8 cellular contexts compared by ENCODE assay signal in the genomic region with DNA sequence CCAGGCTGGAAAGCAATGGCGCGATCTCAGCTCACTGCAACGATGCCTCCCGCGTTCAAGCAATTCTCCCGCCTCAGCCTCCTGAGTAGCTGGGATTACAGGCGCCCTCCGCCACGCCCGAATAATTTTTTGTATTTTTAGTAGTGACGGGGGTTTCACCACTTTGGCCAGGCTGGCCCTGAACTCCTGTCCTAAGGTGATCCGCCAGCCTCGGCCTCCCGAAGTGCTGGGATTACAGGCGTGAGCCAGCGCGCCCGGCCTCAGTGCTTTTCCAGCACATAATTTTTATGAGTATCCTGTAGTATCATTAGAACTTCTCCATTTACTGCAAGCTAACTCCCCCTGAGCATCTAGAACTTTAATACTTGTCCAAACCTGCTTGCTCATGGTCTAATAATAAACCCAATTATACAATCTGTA. TPM values are rescaled to one million over a fixed set of nuclear protein-coding genes. Genes with fewer than 3 reads are reported as not detected.
DNase-seq lines count a peak whose midpoint lies in the region; ATAC-seq and TF ChIP-seq lines count a peak whose summit lies in the region.

No MANE protein-coding gene starts in this region.

- H3K9ac ChIP-seq in HUES6 (ENCODE audit: low read length): peak overlapping the region; percentile 97

- H3K27ac ChIP-seq in 22Rv1 (peak overlapping the region; percentile 95), HUES6 (ENCODE audit: low read depth, low read length) (peak overlapping the region; percentile 97), caudate nucleus (ENCODE audit: low read depth, low read length) (peak overlapping the region; percentile 86)

- DNase-seq in caudate nucleus (lab: John Stamatoyannopoulos, UW) (peak in 1 of 61 donors; percentile 1), mucosa of descending colon (peak; percentile 24 to 57 (median 46)), NCI-H128 (lab: John Stamatoyannopoulos, UW; ENCODE audit: unreplicated experiment) (no peak), DMS79 treated with DMSO at 0.1 percent for 48 hours (lab: John Stamatoyannopoulos, UW) (no peak)

- H3K27me3 ChIP-seq in HUES6 (ENCODE audit: control insufficient read depth, insufficient read depth, low read length): no peaks in the 10 kb centered on the region

- H3K36me3 ChIP-seq in HUES6 (ENCODE audit: control insufficient read depth, insufficient read depth, low read length) (peaks cover 20% of the 10 kb centered on the region), mucosa of descending colon (ENCODE audit: low read depth) (peaks cover 4% of the 10 kb centered on the region)

- intact Hi-C loops in mucosa of descending colon (cut with DNase I, micrococcal nuclease): no loop called here

- H3K4me3 ChIP-seq in HUES6 (ENCODE audit: low read depth, low read length): peak overlapping the region; percentile 59
- H3K4me3 ChIP-seq in mucosa of descending colon: peak overlapping the region; percentile 100

- H3K9me3 ChIP-seq in HUES6 (ENCODE audit: control insufficient read depth, insufficient read depth, low read depth, low read length) (no peaks in the 10 kb centered on the region), mucosa of descending colon (no peaks in the 10 kb centered on the region)

- no peak for ATAC-seq in mucosa of descending colon
- no peak for ATAC-seq in HG02852 (IDR thresholded peaks at IDR 0.05; ENCODE audit: unreplicated experiment)
- ATAC-seq in HG03280 (IDR thresholded peaks at IDR 0.05; ENCODE audit: unreplicated experiment): no peak

- H3K4me1 ChIP-seq in HUES6 (ENCODE audit: control insufficient read depth, insufficient read depth, low read length) (peaks cover 11% of the 10 kb centered on the region), mucosa of descending colon (ENCODE audit: low read depth) (peaks cover 15% of the 10 kb centered on the region)

- TF ChIP-seq CTCF in 22Rv1 (IDR thresholded peaks at IDR 0.05) (no peak), mucosa of descending colon (IDR thresholded peaks at IDR 0.05) (no peak)

RNA-seq across cellular contexts. Expression of gene UBE2G1, which starts 1.8 kb away (rescaled TPM):
- total RNA-seq in mucosa of descending colon: 100 to 1,000 TPM in 1 of 3 donors, 10 to 100 TPM in 2; 51.9 to 103 (median 56.7) TPM

Comparison
In these comparisons a context has a peak if more than half of its experiments do, and no peak if none do; other contexts are left out.
1. DNase-seq: peak in mucosa of descending colon (3 of 3); none in NCI-H128 (single experiment) and DMS79 treated with DMSO at 0.1 percent for 48 hours (single experiment).
2. Peak in every context shown above with its lines, with median percentiles within 50 percentile points of each other: H3K27ac ChIP-seq.